In genomic region chr4:122732329-122733026, GRCh38 we compare ENCODE assay signal across 8 cellular contexts. TPM values are rescaled to one million over a fixed set of nuclear protein-coding genes. Genes with fewer than 3 reads are reported as not detected.
DNase-seq lines count a peak whose midpoint lies in the region; ATAC-seq, FAIRE-seq and TF ChIP-seq lines count a peak whose summit lies in the region.

TSS of gene BBS12 (plus strand) at chr4:122732704. CDS start at chr4:122741893, 9,189 bp downstream.

- DNase-seq in NCI-H187 treated with DMSO at 0.1 percent for 48 hours (lab: John Stamatoyannopoulos, UW) (peak; percentile 81), astrocyte (ENCODE audit: low read depth) (peak; percentile 98), right cardiac atrium (peak; percentile 98 to 99 (median 99)), psoas muscle (peak; percentile 98), urothelium cell line (ENCODE audit: low spot score) (peak; percentile 97)
- peak; percentile 99 for DNase-seq in T-helper 2 cell treated with Interferon-gamma antibody and Interleukin-4, amounts not matched to agents 5 μg/mL and 100 μg/mL, for 36 hours (ENCODE audit: low spot score)

- peak within 1 kb of the TSS; percentile 94 for H3K27ac Mint-ChIP-seq in T-helper 2 cell treated with Interferon-gamma antibody and Interleukin-4, amounts not matched to agents 5 μg/mL and 100 μg/mL, for 36 hours
- H3K27ac Mint-ChIP-seq in astrocyte (ENCODE audit: unreplicated experiment) = peak within 1 kb of the TSS; percentile 97

- WGBS in right cardiac atrium = under 1% methylated on average over 37 of the region's 37 CpGs
- WGBS in psoas muscle, 3 donors = 0% methylated on average over 37 of the region's 37 CpGs

- TF ChIP-seq CTCF in astrocyte (IDR thresholded peaks at IDR 0.05; ENCODE audit: insufficient read depth, low read depth, low read length) (peak; percentile 14), psoas muscle (IDR thresholded peaks at IDR 0.05) (no peak)

- no peaks in the 10 kb centered on the region for H3K36me3 ChIP-seq in astrocyte (ENCODE audit: insufficient read depth, low read length)
- no peaks in the 10 kb centered on the region for H3K36me3 ChIP-seq in psoas muscle (ENCODE audit: insufficient read depth in 1 of 2, low read depth in 1 of 2)

- peaks cover 1% of the 10 kb centered on the region for H3K36me3 Mint-ChIP-seq in T-helper 2 cell treated with Interferon-gamma antibody and Interleukin-4, amounts not matched to agents 5 μg/mL and 100 μg/mL, for 36 hours (ENCODE audit: low read depth)
- peaks cover 3% of the 10 kb centered on the region for H3K36me3 Mint-ChIP-seq in astrocyte (ENCODE audit: low read depth, unreplicated experiment)

- no peaks in the 10 kb centered on the region for H3K27me3 Mint-ChIP-seq in T-helper 2 cell treated with Interferon-gamma antibody and Interleukin-4, amounts not matched to agents 5 μg/mL and 100 μg/mL, for 36 hours (ENCODE audit: low read depth)
- H3K27me3 Mint-ChIP-seq in astrocyte (ENCODE audit: low read depth, unreplicated experiment) = no peaks in the 10 kb centered on the region

- peak; percentile 27 for TF ChIP-seq POLR2A in GM18505 (IDR thresholded peaks at IDR 0.05; ENCODE audit: borderline replicate concordance, extremely low read depth, insufficient read depth, insufficient read length)

- H3K9me3 Mint-ChIP-seq in T-helper 2 cell treated with Interferon-gamma antibody and Interleukin-4, amounts not matched to agents 5 μg/mL and 100 μg/mL, for 36 hours = no peaks in the 10 kb centered on the region
- no peaks in the 10 kb centered on the region for H3K9me3 Mint-ChIP-seq in astrocyte (ENCODE audit: unreplicated experiment)

- peak within 1 kb of the TSS; percentile 89 for H3K4me2 ChIP-seq in astrocyte (ENCODE audit: low read length)

- intact Hi-C loops in right cardiac atrium (cut with DNase I) = no loop called here
- intact Hi-C loops in psoas muscle (cut with DNase I) = loop anchor here in 1 of 2 donors (5.0 kb wide), 1 partner anchor 190 kb away; the partner anchor contains the start of gene NUDT6

- H3K4me3 ChIP-seq in astrocyte (ENCODE audit: insufficient read depth, low read depth, low read length) (peak within 1 kb of the TSS; percentile 87), right cardiac atrium (ENCODE audit: low read length) (peak within 1 kb of the TSS; percentile 86), psoas muscle (peak within 1 kb of the TSS; percentile 89)

- peaks cover 14% of the 10 kb centered on the region for H3K4me1 Mint-ChIP-seq in T-helper 2 cell treated with Interferon-gamma antibody and Interleukin-4, amounts not matched to agents 5 μg/mL and 100 μg/mL, for 36 hours (ENCODE audit: low read depth)
- peaks cover 5% of the 10 kb centered on the region for H3K4me1 Mint-ChIP-seq in astrocyte (ENCODE audit: low read depth, unreplicated experiment)

- peak within 1 kb of the TSS; percentile 88 for H2AFZ ChIP-seq in astrocyte (ENCODE audit: low read depth, low read length)

- peak; percentile 65 for FAIRE-seq in astrocyte (lab: Jason Lieb, UNC)
- FAIRE-seq in urothelium cell line (lab: Jason Lieb, UNC) = peak; percentile 87

- H4K20me1 ChIP-seq in astrocyte (ENCODE audit: insufficient read depth, low read length) = no peaks in the 10 kb centered on the region

- no peaks in the 10 kb centered on the region for H3K27me3 ChIP-seq in astrocyte (ENCODE audit: insufficient read depth, low read length)
- H3K27me3 ChIP-seq in right cardiac atrium (ENCODE audit: control insufficient read depth, insufficient read depth) = no peaks in the 10 kb centered on the region
- no peaks in the 10 kb centered on the region for H3K27me3 ChIP-seq in psoas muscle (ENCODE audit: insufficient read depth in 3 of 3, low read length in 2 of 3)

- ATAC-seq in GM18505 (IDR thresholded peaks at IDR 0.05; ENCODE audit: unreplicated experiment) (peak; percentile 99), HG02973 (IDR thresholded peaks at IDR 0.05; ENCODE audit: unreplicated experiment) (peak; percentile 99), right cardiac atrium (peak; percentile 100), psoas muscle (peak; percentile 99 to 100 (median 100))

- peaks cover 6% of the 10 kb centered on the region for H3K4me1 ChIP-seq in astrocyte (ENCODE audit: insufficient read depth, low read length)
- no peaks in the 10 kb centered on the region for H3K4me1 ChIP-seq in right cardiac atrium (ENCODE audit: control insufficient read depth, insufficient read depth, low read length)
- peaks cover 6% of the 10 kb centered on the region for H3K4me1 ChIP-seq in psoas muscle

- H3K27ac ChIP-seq in astrocyte (ENCODE audit: low read depth, low read length) (peak within 1 kb of the TSS; percentile 83), right cardiac atrium (ENCODE audit: low read length) (peak within 1 kb of the TSS; percentile 87), psoas muscle (peak within 1 kb of the TSS; percentile 75)

- H3K9ac ChIP-seq in astrocyte (ENCODE audit: low read length) = peak within 1 kb of the TSS; percentile 90

- H3K9me3 ChIP-seq in astrocyte (ENCODE audit: insufficient read depth, low read depth, low read length) = no peaks in the 10 kb centered on the region
- H3K9me3 ChIP-seq in right cardiac atrium (ENCODE audit: control insufficient read depth, low read length) = no peaks in the 10 kb centered on the region
- no peaks in the 10 kb centered on the region for H3K9me3 ChIP-seq in psoas muscle

- H3K4me3 Mint-ChIP-seq in T-helper 2 cell treated with Interferon-gamma antibody and Interleukin-4, amounts not matched to agents 5 μg/mL and 100 μg/mL, for 36 hours = peak within 1 kb of the TSS; percentile 96
- peak within 1 kb of the TSS; percentile 98 for H3K4me3 Mint-ChIP-seq in astrocyte (ENCODE audit: unreplicated experiment)

- no peaks in the 10 kb centered on the region for H3K79me2 ChIP-seq in astrocyte (ENCODE audit: insufficient read depth, low read length)

RNA-seq across cellular contexts. Expression of gene BBS12, which starts in this region (rescaled TPM):
- total RNA-seq in astrocyte (4.5 and 4.7 TPM in 2 replicates), right cardiac atrium (1 to 10 TPM; 6.6 to 8.5 (median 7.7) TPM), psoas muscle (1 to 10 TPM in 3 of 4 donors, under 1 TPM in 1; 0.54 to 1.6 (median 1.1) TPM)
- polyA plus RNA-seq in right cardiac atrium (3.5 TPM), psoas muscle (1 to 10 TPM in 1 of 3 donors, under 1 TPM in 2; 0.76 to 5.4 (median 0.87) TPM)

Comparison
In these comparisons a context has a peak if more than half of its experiments do, and no peak if none do; other contexts are left out.
1. Peak in every context shown above with its lines: DNase-seq, ATAC-seq, H3K4me3 ChIP-seq and H3K27ac ChIP-seq.